1 cellular context compared by ENCODE assay signal in genomic region chr18:70235478-70235877, GRCh38.
TF ChIP-seq lines count a peak whose summit lies in the region.

No MANE protein-coding gene starts in this region.

TF ChIP-seq in GM23338, 12 proteins besides CTCF, POLR2A, EP300 and RAD21 (continued from another document):
- TF ChIP-seq, protein P1, sequence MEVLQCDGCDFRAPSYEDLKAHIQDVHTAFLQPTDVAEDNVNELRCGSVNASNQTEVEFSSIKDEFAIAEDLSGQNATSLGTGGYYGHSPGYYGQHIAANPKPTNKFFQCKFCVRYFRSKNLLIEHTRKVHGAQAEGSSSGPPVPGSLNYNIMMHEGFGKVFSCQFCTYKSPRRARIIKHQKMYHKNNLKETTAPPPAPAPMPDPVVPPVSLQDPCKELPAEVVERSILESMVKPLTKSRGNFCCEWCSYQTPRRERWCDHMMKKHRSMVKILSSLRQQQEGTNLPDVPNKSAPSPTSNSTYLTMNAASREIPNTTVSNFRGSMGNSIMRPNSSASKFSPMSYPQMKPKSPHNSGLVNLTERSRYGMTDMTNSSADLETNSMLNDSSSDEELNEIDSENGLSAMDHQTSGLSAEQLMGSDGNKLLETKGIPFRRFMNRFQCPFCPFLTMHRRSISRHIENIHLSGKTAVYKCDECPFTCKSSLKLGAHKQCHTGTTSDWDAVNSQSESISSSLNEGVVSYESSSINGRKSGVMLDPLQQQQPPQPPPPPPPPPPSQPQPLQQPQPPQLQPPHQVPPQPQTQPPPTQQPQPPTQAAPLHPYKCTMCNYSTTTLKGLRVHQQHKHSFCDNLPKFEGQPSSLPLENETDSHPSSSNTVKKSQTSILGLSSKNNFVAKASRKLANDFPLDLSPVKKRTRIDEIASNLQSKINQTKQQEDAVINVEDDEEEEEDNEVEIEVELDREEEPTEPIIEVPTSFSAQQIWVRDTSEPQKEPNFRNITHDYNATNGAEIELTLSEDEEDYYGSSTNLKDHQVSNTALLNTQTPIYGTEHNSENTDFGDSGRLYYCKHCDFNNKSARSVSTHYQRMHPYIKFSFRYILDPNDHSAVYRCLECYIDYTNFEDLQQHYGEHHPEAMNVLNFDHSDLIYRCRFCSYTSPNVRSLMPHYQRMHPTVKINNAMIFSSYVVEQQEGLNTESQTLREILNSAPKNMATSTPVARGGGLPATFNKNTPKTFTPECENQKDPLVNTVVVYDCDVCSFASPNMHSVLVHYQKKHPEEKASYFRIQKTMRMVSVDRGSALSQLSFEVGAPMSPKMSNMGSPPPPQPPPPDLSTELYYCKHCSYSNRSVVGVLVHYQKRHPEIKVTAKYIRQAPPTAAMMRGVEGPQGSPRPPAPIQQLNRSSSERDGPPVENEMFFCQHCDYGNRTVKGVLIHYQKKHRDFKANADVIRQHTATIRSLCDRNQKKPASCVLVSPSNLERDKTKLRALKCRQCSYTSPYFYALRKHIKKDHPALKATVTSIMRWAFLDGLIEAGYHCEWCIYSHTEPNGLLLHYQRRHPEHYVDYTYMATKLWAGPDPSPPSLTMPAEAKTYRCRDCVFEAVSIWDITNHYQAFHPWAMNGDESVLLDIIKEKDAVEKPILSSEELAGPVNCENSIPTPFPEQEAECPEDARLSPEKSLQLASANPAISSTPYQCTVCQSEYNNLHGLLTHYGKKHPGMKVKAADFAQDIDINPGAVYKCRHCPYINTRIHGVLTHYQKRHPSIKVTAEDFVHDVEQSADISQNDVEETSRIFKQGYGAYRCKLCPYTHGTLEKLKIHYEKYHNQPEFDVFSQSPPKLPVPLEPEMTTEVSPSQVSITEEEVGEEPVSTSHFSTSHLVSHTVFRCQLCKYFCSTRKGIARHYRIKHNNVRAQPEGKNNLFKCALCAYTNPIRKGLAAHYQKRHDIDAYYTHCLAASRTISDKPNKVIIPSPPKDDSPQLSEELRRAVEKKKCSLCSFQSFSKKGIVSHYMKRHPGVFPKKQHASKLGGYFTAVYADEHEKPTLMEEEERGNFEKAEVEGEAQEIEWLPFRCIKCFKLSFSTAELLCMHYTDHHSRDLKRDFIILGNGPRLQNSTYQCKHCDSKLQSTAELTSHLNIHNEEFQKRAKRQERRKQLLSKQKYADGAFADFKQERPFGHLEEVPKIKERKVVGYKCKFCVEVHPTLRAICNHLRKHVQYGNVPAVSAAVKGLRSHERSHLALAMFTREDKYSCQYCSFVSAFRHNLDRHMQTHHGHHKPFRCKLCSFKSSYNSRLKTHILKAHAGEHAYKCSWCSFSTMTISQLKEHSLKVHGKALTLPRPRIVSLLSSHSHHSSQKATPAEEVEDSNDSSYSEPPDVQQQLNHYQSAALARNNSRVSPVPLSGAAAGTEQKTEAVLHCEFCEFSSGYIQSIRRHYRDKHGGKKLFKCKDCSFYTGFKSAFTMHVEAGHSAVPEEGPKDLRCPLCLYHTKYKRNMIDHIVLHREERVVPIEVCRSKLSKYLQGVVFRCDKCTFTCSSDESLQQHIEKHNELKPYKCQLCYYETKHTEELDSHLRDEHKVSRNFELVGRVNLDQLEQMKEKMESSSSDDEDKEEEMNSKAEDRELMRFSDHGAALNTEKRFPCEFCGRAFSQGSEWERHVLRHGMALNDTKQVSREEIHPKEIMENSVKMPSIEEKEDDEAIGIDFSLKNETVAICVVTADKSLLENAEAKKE (CRISPR knock-in tag; IDR thresholded peaks at IDR 0.05): no peak
- no peak for TF ChIP-seq JUNB (IDR thresholded peaks at IDR 0.05; ENCODE audit: unreplicated experiment)
- no peak for TF ChIP-seq CREB1 (CRISPR knock-in tag; IDR thresholded peaks at IDR 0.05; ENCODE audit: low read depth)
- TF ChIP-seq EZH2phosphoT487 (IDR thresholded peaks at IDR 0.05; ENCODE audit: unreplicated experiment): no peak
- no peak for TF ChIP-seq EZH2 (IDR thresholded peaks at IDR 0.05; ENCODE audit: low read depth, unreplicated experiment)
- no peak for TF ChIP-seq POLR2AphosphoS5 (IDR thresholded peaks at IDR 0.05; ENCODE audit: low read depth)
- TF ChIP-seq, protein P2, sequence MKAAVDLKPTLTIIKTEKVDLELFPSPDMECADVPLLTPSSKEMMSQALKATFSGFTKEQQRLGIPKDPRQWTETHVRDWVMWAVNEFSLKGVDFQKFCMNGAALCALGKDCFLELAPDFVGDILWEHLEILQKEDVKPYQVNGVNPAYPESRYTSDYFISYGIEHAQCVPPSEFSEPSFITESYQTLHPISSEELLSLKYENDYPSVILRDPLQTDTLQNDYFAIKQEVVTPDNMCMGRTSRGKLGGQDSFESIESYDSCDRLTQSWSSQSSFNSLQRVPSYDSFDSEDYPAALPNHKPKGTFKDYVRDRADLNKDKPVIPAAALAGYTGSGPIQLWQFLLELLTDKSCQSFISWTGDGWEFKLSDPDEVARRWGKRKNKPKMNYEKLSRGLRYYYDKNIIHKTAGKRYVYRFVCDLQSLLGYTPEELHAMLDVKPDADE (IDR thresholded peaks at IDR 0.05): no peak
- no peak for TF ChIP-seq ZNF331 (CRISPR knock-in tag; IDR thresholded peaks at IDR 0.05; ENCODE audit: low read depth)
- no peak for TF ChIP-seq ZNF114 (CRISPR knock-in tag; IDR thresholded peaks at IDR 0.05)
- TF ChIP-seq STAT1 (IDR thresholded peaks at IDR 0.05; ENCODE audit: unreplicated experiment): no peak
- no peak for TF ChIP-seq NANOG (IDR thresholded peaks at IDR 0.05; ENCODE audit: borderline replicate concordance)
